ENCODE assay signal across 19 cellular contexts in genomic region chr2:88296209-88296608, GRCh38.
DNase-seq lines count a peak whose midpoint lies in the region; ATAC-seq and TF ChIP-seq lines count a peak whose summit lies in the region.
"Had no signal": no experiment of that assay in that cellular context is flagged by ENCODE, and none has a peak within 500 bp of the region (broad histone marks: within the 10 kb centered on the region; RNA-seq: fewer than 3 reads in every experiment).

No MANE protein-coding gene starts in this region.

- CTCF ChIA-PET in GM10248 (lab: Yijun Ruan, JAX) = no interaction called here

- H3K4me3 ChIP-seq in KMS-11 (IDR thresholded peaks at IDR 0.05; ENCODE audit: insufficient read depth, low read depth, low read length) = no peak overlapping the region

- no peaks in the 10 kb centered on the region for H4K20me1 ChIP-seq in KMS-11 (ENCODE audit: insufficient read depth)

- H3K4me3 Mint-ChIP-seq in stimulated activated memory B cell treated with anti-CD40 and anti-IgM and Interleukin-4, amounts not matched to agents 10 μg/mL and 1 μg/mL and 100 μg/mL, for 72 hours = no peak overlapping the region
- H3K4me3 Mint-ChIP-seq: CD4-positive, CD25-positive, alpha-beta regulatory T cell; T-helper 17 cell had no signal

- H3K9ac ChIP-seq in KMS-11 = no peak overlapping the region

- no peaks in the 10 kb centered on the region for H3K36me3 ChIP-seq in KMS-11 (ENCODE audit: insufficient read depth)

- no peaks in the 10 kb centered on the region for H3K36me3 Mint-ChIP-seq in stimulated activated memory B cell treated with anti-CD40 and anti-IgM and Interleukin-4, amounts not matched to agents 10 μg/mL and 1 μg/mL and 100 μg/mL, for 72 hours
- H3K36me3 Mint-ChIP-seq: CD4-positive, CD25-positive, alpha-beta regulatory T cell had no signal

- TF ChIP-seq CTCF in KMS-11 (conservative IDR thresholded peaks at IDR 0.05; ENCODE audit: low read depth, low read length) = no peak
- no peak for TF ChIP-seq CTCF in GM10248 (IDR thresholded peaks at IDR 0.05; ENCODE audit: control extremely low read depth, extremely low read depth, low read depth, missing control alignments)

- POLR2A ChIA-PET in GM10248 (lab: Yijun Ruan, JAX) = no interaction called here

- H3K27ac Mint-ChIP-seq in stimulated activated memory B cell treated with anti-CD40 and anti-IgM and Interleukin-4, amounts not matched to agents 10 μg/mL and 1 μg/mL and 100 μg/mL, for 72 hours = no peak overlapping the region
- H3K27ac Mint-ChIP-seq: CD4-positive, CD25-positive, alpha-beta regulatory T cell; T-helper 17 cell had no signal

- H3K4me1 Mint-ChIP-seq in stimulated activated memory B cell treated with anti-CD40 and anti-IgM and Interleukin-4, amounts not matched to agents 10 μg/mL and 1 μg/mL and 100 μg/mL, for 72 hours = no peaks in the 10 kb centered on the region
- H3K4me1 Mint-ChIP-seq: CD4-positive, CD25-positive, alpha-beta regulatory T cell; T-helper 17 cell had no signal

- H3K27ac ChIP-seq in KMS-11 = no peak overlapping the region; the same call in 1 of the 2 replicates

- peaks cover 14% of the 10 kb centered on the region for H3K27me3 Mint-ChIP-seq in stimulated activated memory B cell treated with anti-CD40 and anti-IgM and Interleukin-4, amounts not matched to agents 10 μg/mL and 1 μg/mL and 100 μg/mL, for 72 hours

- DNase-seq in GM10248 (ENCODE audit: extremely low spot score) (no peak), NCI-H1930 (lab: John Stamatoyannopoulos, UW) (no peak), putamen (ENCODE audit: low spot score) (no peak)
- DNase-seq: CD4-positive, CD25-positive, alpha-beta regulatory T cell; H7; KG1; NCI-H1105; NCI-H2081; NCI-H2171; NCI-H345; NCI-H524 treated with DMSO at 0.1 percent for 48 hours; PC-3; Right ventricle myocardium superior; T-helper 17 cell had no signal

- H3K9me3 Mint-ChIP-seq in stimulated activated memory B cell treated with anti-CD40 and anti-IgM and Interleukin-4, amounts not matched to agents 10 μg/mL and 1 μg/mL and 100 μg/mL, for 72 hours = no peaks in the 10 kb centered on the region

- peak overlapping the region; percentile 29; the same call in 1 of the 2 replicates for H2AFZ ChIP-seq in KMS-11 (ENCODE audit: low read depth)

- H3K4me2 ChIP-seq in KMS-11 = peak overlapping the region; percentile 32; the same call in 1 of the 2 replicates

- peaks cover 18% of the 10 kb centered on the region for H3K4me1 ChIP-seq in KMS-11 (ENCODE audit: low read depth, poor library complexity, severe bottlenecking)

- H3K27me3 ChIP-seq in KMS-11 (ENCODE audit: insufficient read depth, low read depth) = no peaks in the 10 kb centered on the region

- ATAC-seq in GM19324 (IDR thresholded peaks at IDR 0.05; ENCODE audit: low FRiP score, unreplicated experiment) = peak; percentile 71
- ATAC-seq in GM21717 (IDR thresholded peaks at IDR 0.05; ENCODE audit: unreplicated experiment) = peak; percentile 62
- ATAC-seq in stimulated activated memory B cell treated with anti-CD40 and anti-IgM and Interleukin-4, amounts not matched to agents 10 μg/mL and 1 μg/mL and 100 μg/mL, for 72 hours = peak; percentile 43
- no peak for ATAC-seq in HG02759 (IDR thresholded peaks at IDR 0.05; ENCODE audit: unreplicated experiment)
- ATAC-seq: PC-3, T-helper 17 cell had no signal

- H3K79me2 ChIP-seq in KMS-11 (ENCODE audit: insufficient read depth, low read depth) = no peaks in the 10 kb centered on the region
